11 cellular contexts compared by ENCODE assay signal in genomic region chr3:11452988-11453847, GRCh38.
DNase-seq lines count a peak whose midpoint lies in the region; ATAC-seq, FAIRE-seq and TF ChIP-seq lines count a peak whose summit lies in the region.
"Had no signal": no experiment of that assay in that cellular context is flagged by ENCODE, and none has a peak within 500 bp of the region (broad histone marks: within the 10 kb centered on the region; RNA-seq: fewer than 3 reads in every experiment).

No MANE protein-coding gene starts in this region.

- FAIRE-seq in bronchial epithelial cell (lab: Jason Lieb, UNC) = no peak

- H3K56ac ChIP-seq in mesendoderm (ENCODE audit: low read length) (no peak overlapping the region), H9 (ENCODE audit: insufficient read length, low read depth, low read length) (no peak overlapping the region)

- no peaks in the 10 kb centered on the region for H4K20me1 ChIP-seq in H9 (ENCODE audit: control insufficient read depth, insufficient read depth, insufficient read length)

- H3K27ac ChIP-seq in mesendoderm (ENCODE audit: low read depth, low read length) (no peak overlapping the region), H9 (ENCODE audit: insufficient read length, low read depth, low read length) (no peak overlapping the region)
- H3K27ac ChIP-seq: C4-2B had no signal

- no peak overlapping the region for H3T11ph ChIP-seq in H9 (ENCODE audit: low read length)

- H3K23me2 ChIP-seq in H9 (ENCODE audit: insufficient read length, low read depth, low read length, poor library complexity, severe bottlenecking) = no peaks in the 10 kb centered on the region

- WGBS in mesendoderm (ENCODE audit: extremely low coverage, insufficient coverage, low lambda C conversion rate) = no CpG with 5 or more reads among the region's 11 CpGs
- no CpG with 5 or more reads among the region's 11 CpGs for WGBS in H9 (ENCODE audit: extremely low coverage, insufficient read length, low lambda C conversion rate)

- H2BK120ac ChIP-seq in mesendoderm (ENCODE audit: low read depth, low read length) (no peak overlapping the region), H9 (ENCODE audit: low read depth, low read length, poor library complexity, severe bottlenecking) (no peak overlapping the region)

- no peak for TF ChIP-seq CTCF in bronchial epithelial cell (IDR thresholded peaks at IDR 0.05; ENCODE audit: insufficient read depth, low read length, severe bottlenecking)
- TF ChIP-seq CTCF in H9 (conservative IDR thresholded peaks at IDR 0.05) = no peak

- no peaks in the 10 kb centered on the region for H3K36me3 Mint-ChIP-seq in H9 (ENCODE audit: insufficient read depth in 1 of 3, low read depth in 3 of 3)

- no peak overlapping the region for H4K8ac ChIP-seq in mesendoderm (ENCODE audit: low read depth, low read length)
- H4K8ac ChIP-seq in H9 (replicated peaks; ENCODE audit: insufficient read length, low read depth, low read length) = no peak overlapping the region

- H3K79me2 ChIP-seq in mesendoderm (ENCODE audit: control insufficient read depth, insufficient read depth, low read length) (no peaks in the 10 kb centered on the region), H9 (ENCODE audit: insufficient read depth, low read length) (no peaks in the 10 kb centered on the region)

- no peak overlapping the region for H3K14ac ChIP-seq in H9 (ENCODE audit: insufficient read depth, low read length)

- H3K4me1 ChIP-seq in mesendoderm (ENCODE audit: control insufficient read depth, low read depth, low read length) (no peaks in the 10 kb centered on the region), H9 (ENCODE audit: insufficient read depth, low read length) (no peaks in the 10 kb centered on the region)
- H3K4me1 ChIP-seq: Peyer's patch had no signal

- no peak overlapping the region for H3K18ac ChIP-seq in mesendoderm (ENCODE audit: low read length)
- no peak overlapping the region for H3K18ac ChIP-seq in H9 (ENCODE audit: insufficient read length, low read depth, low read length)

- H4K5ac ChIP-seq in mesendoderm (ENCODE audit: low read length) (no peak overlapping the region), H9 (ENCODE audit: insufficient read length, low read depth, low read length) (no peak overlapping the region)

- H3K27me3 Mint-ChIP-seq in H9 (ENCODE audit: low read depth) = no peaks in the 10 kb centered on the region; the same call in 1 of the 2 replicates

- H2BK20ac ChIP-seq in H9 (ENCODE audit: low read depth, low read length, poor library complexity, severe bottlenecking) = no peak overlapping the region

- H2AFZ ChIP-seq in H9 (ENCODE audit: low read length) = no peak overlapping the region

- H3K27me3 ChIP-seq in bronchial epithelial cell (ENCODE audit: control insufficient read depth, insufficient read depth, low read length) = no peaks in the 10 kb centered on the region
- no peaks in the 10 kb centered on the region for H3K27me3 ChIP-seq in mesendoderm (ENCODE audit: insufficient read depth, low read length, poor library complexity)
- no peaks in the 10 kb centered on the region for H3K27me3 ChIP-seq in H9 (ENCODE audit: insufficient read depth, low read length)
- H3K27me3 ChIP-seq: Peyer's patch had no signal

- H3K9me3 Mint-ChIP-seq in H9 = no peaks in the 10 kb centered on the region

- DNase-seq in A172 (ENCODE audit: low spot score) (peak; percentile 70), NCI-H146 (lab: John Stamatoyannopoulos, UW) (peak; percentile 48), bronchial epithelial cell (ENCODE audit: low read depth) (peak; percentile 48), mesendoderm (peak; percentile 39), AML-193 (lab: John Stamatoyannopoulos, UW) (no peak), RPMI8226 (no peak), H9 (no peak)
- DNase-seq: Peyer's patch; stimulated activated CD4-positive, alpha-beta T cell treated with anti-CD3 and anti-CD28 coated beads, Interleukin-15, amount 100 ng/mL, for 24 hours had no signal

- H3K79me1 ChIP-seq in mesendoderm (ENCODE audit: low read length) = no peaks in the 10 kb centered on the region
- H3K79me1 ChIP-seq in H9 (ENCODE audit: insufficient read depth, low read depth, low read length, poor library complexity, severe bottlenecking) = no peaks in the 10 kb centered on the region

- H3K23ac ChIP-seq in mesendoderm (ENCODE audit: low read length) (no peak overlapping the region), H9 (ENCODE audit: insufficient read length, low read depth, low read length) (no peak overlapping the region)

- no peak for ATAC-seq in HG02798 (IDR thresholded peaks at IDR 0.05; ENCODE audit: poor library complexity, unreplicated experiment)

- H3K9ac ChIP-seq in mesendoderm (ENCODE audit: low read length) (no peak overlapping the region), H9 (ENCODE audit: extremely low read depth, insufficient read length, low read length) (no peak overlapping the region)

- H2BK12ac ChIP-seq in H9 (ENCODE audit: insufficient read length, low read depth, low read length) = no peak overlapping the region

- no peaks in the 10 kb centered on the region for H3K9me3 ChIP-seq in H9 (ENCODE audit: control insufficient read depth, low read depth, low read length)
- H3K9me3 ChIP-seq: Peyer's patch had no signal

- H3K36me3 ChIP-seq in bronchial epithelial cell (ENCODE audit: control insufficient read depth, insufficient read depth, low read length) = no peaks in the 10 kb centered on the region
- no peaks in the 10 kb centered on the region for H3K36me3 ChIP-seq in mesendoderm (ENCODE audit: control insufficient read depth, insufficient read depth, low read length)
- H3K36me3 ChIP-seq: Peyer's patch had no signal

- H2AK5ac ChIP-seq in mesendoderm (ENCODE audit: low read length) (no peak overlapping the region), H9 (ENCODE audit: insufficient read length, low read length) (no peak overlapping the region)

- no peak overlapping the region for H3K27ac Mint-ChIP-seq in H9

- H3K4me1 Mint-ChIP-seq in H9 = peaks cover 5 to 8% of the 10 kb centered on the region in 2 experiments

- no peak overlapping the region for H3K4ac ChIP-seq in mesendoderm (ENCODE audit: low read depth, low read length)
- no peak overlapping the region for H3K4ac ChIP-seq in H9 (ENCODE audit: low read depth, low read length)

- no peak overlapping the region for H3K4me3 Mint-ChIP-seq in H9

- H3K4me2 ChIP-seq in mesendoderm (ENCODE audit: low read length) (no peak overlapping the region), H9 (ENCODE audit: insufficient read depth, insufficient read length, low read length) (no peak overlapping the region)

- H3K4me3 ChIP-seq in bronchial epithelial cell (ENCODE audit: low read depth, low read length) = no peak overlapping the region
- no peak overlapping the region for H3K4me3 ChIP-seq in mesendoderm (ENCODE audit: low read length)
- H3K4me3 ChIP-seq: Peyer's patch had no signal

- H2BK15ac ChIP-seq in mesendoderm (replicated peaks; ENCODE audit: low read depth) (no peak overlapping the region), H9 (ENCODE audit: low read depth, low read length) (no peak overlapping the region)

- H2BK5ac ChIP-seq in mesendoderm (ENCODE audit: low read length) = no peak overlapping the region
- no peak overlapping the region for H2BK5ac ChIP-seq in H9 (ENCODE audit: insufficient read length, low read length)

- no peak overlapping the region for H4K91ac ChIP-seq in H9 (ENCODE audit: insufficient read length, low read depth, low read length)

Comparison
In these comparisons a context has a peak if more than half of its experiments do, and no peak if none do; other contexts are left out.
1. DNase-seq: peak in A172 (single experiment), NCI-H146 (single experiment), bronchial epithelial cell (single experiment) and mesendoderm (single experiment); none in AML-193 (0 of 2), RPMI8226 (single experiment) and H9 (single experiment).